ENCODE assay signal across 8 cellular contexts in the genomic region with DNA sequence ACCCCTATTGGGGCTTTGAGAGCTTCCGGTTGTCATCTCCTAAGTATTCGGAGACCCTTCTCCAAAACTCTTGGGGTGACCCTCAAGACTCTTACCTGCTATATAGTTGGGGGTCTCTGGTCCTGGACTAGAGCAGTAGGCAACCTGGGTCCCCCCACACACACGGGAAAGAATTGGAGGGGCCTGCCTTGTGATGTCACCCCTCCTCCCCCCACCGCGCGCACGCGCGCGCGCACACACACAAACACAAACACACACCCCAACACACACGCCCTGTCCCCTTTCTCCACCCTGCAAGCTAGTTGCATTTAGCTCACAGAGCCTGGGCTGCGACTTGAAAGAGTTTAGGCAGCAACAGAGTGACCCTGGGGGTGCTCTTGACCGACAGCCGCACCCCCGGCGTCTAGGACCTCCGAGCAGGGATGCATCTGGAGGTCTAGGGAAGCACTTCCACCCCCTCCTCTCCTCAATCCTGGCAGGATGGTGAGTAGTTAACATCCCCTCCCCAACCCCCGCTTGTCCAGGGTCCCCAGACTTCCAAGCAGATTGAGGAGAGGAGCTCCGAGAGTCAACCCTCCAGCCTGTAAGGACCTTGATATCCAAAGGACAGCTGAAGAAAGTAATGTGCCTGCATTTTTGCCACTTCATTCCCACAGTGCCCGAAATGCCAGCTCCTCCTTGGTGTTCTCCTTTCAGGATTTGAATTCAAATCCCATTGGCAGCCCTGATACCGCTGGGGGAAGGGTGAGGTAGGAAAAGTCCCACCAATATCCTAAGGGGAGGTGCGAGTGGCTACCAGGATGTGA. TPM values are rescaled to one million over a fixed set of nuclear protein-coding genes. Genes with fewer than 3 reads are reported as not detected.
DNase-seq lines count a peak whose midpoint lies in the region; ATAC-seq, FAIRE-seq and TF ChIP-seq lines count a peak whose summit lies in the region.

No MANE protein-coding gene starts in this region.

- 0 out of 2 replicates have a peak, but pooled peaks have one; percentile 28 for TF ChIP-seq POLR2A in K562 (conservative IDR thresholded peaks at IDR 0.05)

- H3K4me1 ChIP-seq in HUES6 (ENCODE audit: control insufficient read depth, insufficient read depth, low read length) = peaks cover 27% of the 10 kb centered on the region
- H3K4me1 ChIP-seq in K562 (replicated peaks in 1 of 2; ENCODE audit: control insufficient read depth in 2 of 2, insufficient read depth in 2 of 2, low read length in 2 of 2) = peaks cover 26 to 42% of the 10 kb centered on the region in 2 experiments; a peak in 4 of 5 replicates

- H3K27ac ChIP-seq in HUES6 (ENCODE audit: low read depth, low read length) (peak overlapping the region; percentile 90), K562 (ENCODE audit: extremely low read depth, low read depth, low read length) (peak overlapping the region; percentile 83)

- DNase-seq in CD1c-positive myeloid dendritic cell (ENCODE audit: extremely low spot score) (peak; percentile 33), T-cell (peak in 33 of 34 experiments; percentile 36 to 71 (median 54)), K562 (ENCODE audit: extremely low read depth in 1 of 4, low spot score in 3 of 4) (peak; percentile 74 to 81 (median 78)), hypothalamus (lab: John Stamatoyannopoulos, UW) (peak; percentile 37 to 94 (median 74)), renal cortical epithelial cell (ENCODE audit: low read depth) (peak; percentile 23), DMS114 treated with DMSO at 0.1 percent for 48 hours (lab: John Stamatoyannopoulos, UW; ENCODE audit: unreplicated experiment) (no peak)

- ATAC-seq in T-cell (replicated peaks in 1 of 4) (peak in 1 of 4 experiments; percentile 11), K562 (peak; percentile 51), GM19324 (IDR thresholded peaks at IDR 0.05; ENCODE audit: low FRiP score, unreplicated experiment) (no peak)

- no peaks in the 10 kb centered on the region for H3K27me3 Mint-ChIP-seq in T-cell

- H3K79me2 ChIP-seq in K562 (ENCODE audit: control insufficient read depth, insufficient read depth, low read length) = peaks cover 43% of the 10 kb centered on the region

- no TSS peak for BruUV-seq in K562 (replicated peaks; lab: Mats Ljungman, UMichigan)

- in situ Hi-C loops in K562 (cut with MboI) = no loop called here

- intact Hi-C loops in K562 (cut with micrococcal nuclease) = no loop called here

- no peak for TF ChIP-seq CTCF in K562 (IDR thresholded peaks at IDR 0.05 in 2 of 3, conservative IDR thresholded peaks at IDR 0.05 in 1 of 3; ENCODE audit: insufficient read depth in 2 of 3, low read depth in 1 of 3, low read length in 3 of 3)

- H3K36me3 ChIP-seq in HUES6 (ENCODE audit: control insufficient read depth, insufficient read depth, low read length) (peaks cover 8% of the 10 kb centered on the region), K562 (ENCODE audit: control insufficient read depth, insufficient read depth, low read length) (peaks cover 24% of the 10 kb centered on the region; the same call in 2 of the 3 replicates)

- peak overlapping the region; percentile 94 to 97 (median 94) for H3K4me3 Mint-ChIP-seq in T-cell

- H3K9me1 ChIP-seq in K562 (ENCODE audit: control insufficient read depth, insufficient read depth, low read length) = no peaks in the 10 kb centered on the region

- WGBS in K562 (ENCODE audit: insufficient coverage, low coverage, missing lambda C conversion rate) = 24% methylated on average over 22 of the region's 23 CpGs

- TF ChIP-seq EP300 in K562 (IDR thresholded peaks at IDR 0.05; ENCODE audit: low read length) = no peak

- H3K9ac ChIP-seq in HUES6 (ENCODE audit: low read length) (peak overlapping the region; percentile 88), K562 (ENCODE audit: insufficient read depth in 1 of 2, low read depth in 2 of 2, low read length in 2 of 2) (peak overlapping the region; percentile 82 to 95)

- H2AFZ ChIP-seq in K562 (ENCODE audit: low read depth, low read length) = peak overlapping the region; percentile 46

- H3K4me3 ChIP-seq in HUES6 (ENCODE audit: low read depth, low read length) (peak overlapping the region; percentile 85), K562 (peak overlapping the region; percentile 78)

- H3K27me3 ChIP-seq in HUES6 (ENCODE audit: control insufficient read depth, insufficient read depth, low read length) = no peaks in the 10 kb centered on the region
- H3K27me3 ChIP-seq in K562 (ENCODE audit: control insufficient read depth in 2 of 2, insufficient read depth in 2 of 2, low read length in 2 of 2) = no peaks in the 10 kb centered on the region

- H3K36me3 Mint-ChIP-seq in T-cell = peaks cover 9% of the 10 kb centered on the region

- CTCF ChIA-PET in T-cell (lab: Charles Lee) = interaction anchor here (1.2 to 3.7 kb wide), 6 partner anchors 13 to 143 kb away, joined by 4 to 62 read pairs (median 8); a partner anchor contains a TSS
- CTCF ChIA-PET in K562 (lab: Yijun Ruan, JAX; ENCODE audit: low intra/inter-chr PET ratio) = interaction anchor here (0.6 kb wide), 1 partner anchor 36 kb away, joined by 4 read pairs; no protein-coding TSS in a partner anchor

- H3K27ac Mint-ChIP-seq in T-cell = peak overlapping the region; percentile 88 to 90

- H3K9me3 ChIP-seq in HUES6 (ENCODE audit: control insufficient read depth, insufficient read depth, low read depth, low read length) (no peaks in the 10 kb centered on the region), K562 (replicated peaks; ENCODE audit: control insufficient read depth, insufficient read depth, low read depth, low read length) (no peaks in the 10 kb centered on the region)

- POLR2A ChIA-PET in T-cell (lab: Charles Lee) (interaction anchor here (0.6 to 4.2 kb wide), 6 partner anchors 9 to 293 kb away, joined by 3 to 84 read pairs (median 4); a partner anchor contains a TSS), K562 (lab: Yijun Ruan, JAX) (interaction anchor here (0.6 to 8.3 kb wide), 14 partner anchors 9 to 1823 kb away, joined by 3 to 64 read pairs (median 5); a partner anchor contains a TSS)

- peak; percentile 85 for FAIRE-seq in K562 (lab: Jason Lieb, UNC)

- H3K9me3 Mint-ChIP-seq in T-cell = no peaks in the 10 kb centered on the region

- H3K4me2 ChIP-seq in K562 (ENCODE audit: insufficient read depth, low read length) = peak overlapping the region; percentile 94

- H3K4me1 Mint-ChIP-seq in T-cell = peaks cover 48 to 62% (median 59%) of the 10 kb centered on the region in 3 donors

- no peak for TF ChIP-seq RAD21 in K562 (CRISPR knock-in tag; conservative IDR thresholded peaks at IDR 0.05 in 1 of 2, IDR thresholded peaks at IDR 0.05 in 1 of 2)

- H4K20me1 ChIP-seq in K562 (replicated peaks; ENCODE audit: control insufficient read depth, insufficient read depth, low read length) = peaks cover 4% of the 10 kb centered on the region; the same call in 1 of the 2 replicates

RNA-seq across cellular contexts. Expression of a gene that starts 1.4 kb away (rescaled TPM):
- total RNA-seq in T-cell (10 to 100 TPM; 21.5 to 34.5 (median 30.7) TPM), K562 (2014; rRNA removed) (29.8 and 38.0 TPM in 2 replicates), K562 (2014; rRNA removed; fragmentation: Illumina TruSeq; extraction: Trizol) (28.8 and 33.2 TPM in 2 replicates), K562 (2015; rRNA removed; fragmentation: Illumina TruSeq; extraction: Trizol) (37.3 and 40.9 TPM in 2 replicates), K562 (2021) (29.6 and 32.0 TPM in 2 replicates), renal cortical epithelial cell (65.5 and 66.7 TPM in 2 replicates)
- 19.9 and 22.5 TPM in 2 replicates for total RNA-seq in K562 (2011; cell fraction: chromatin; rRNA removed; ENCODE audit: low replicate concordance)
- total RNA-seq in K562 (2011; cell fraction: nucleolus; rRNA removed) = 14.2 and 16.4 TPM in 2 replicates
- total RNA-seq in K562 (2011; cell fraction: nucleoplasm; rRNA removed) = 25.2 and 34.0 TPM in 2 replicates
- polyA plus RNA-seq in K562 (2011; rRNA removed) (7.3 and 10.4 TPM in 2 replicates), K562 (2014; fragmentation: Illumina TruSeq; extraction: Trizol) (34.2 and 41.3 TPM in 2 replicates), K562 (2014; fragmentation: Nextera tagmentation; extraction: Ambion mirVana) (10 to 100 TPM in 1 of 2 experiments, 1 to 10 TPM in 1; 5.5 to 18.9 TPM), K562 (2014; rRNA removed) (19.2 and 20.4 TPM in 2 replicates)
- polyA plus RNA-seq in K562 (2011; cell fraction: cytosol; rRNA removed) = 12.9 and 15.5 TPM in 2 replicates
- polyA plus RNA-seq in K562 (2011; cell fraction: nucleus; rRNA removed) = 6.4 and 10.4 TPM in 2 replicates
- 21.6 and 26.6 TPM in 2 replicates for polyA plus RNA-seq in K562 (2012)
- 9.0 and 9.7 TPM in 2 replicates for polyA minus RNA-seq in K562 (2011; rRNA and poly(A)+ RNA removed)
- 7.9 and 11.9 TPM in 2 replicates for polyA minus RNA-seq in K562 (2011; cell fraction: cytosol; rRNA and poly(A)+ RNA removed)
- polyA minus RNA-seq in K562 (2011; cell fraction: nucleus; rRNA and poly(A)+ RNA removed) = 4.4 and 7.0 TPM in 2 replicates

RNA-seq across cellular contexts. Expression of a gene that starts 11.9 kb away (rescaled TPM):
- total RNA-seq in T-cell (not detected), K562 (2014; rRNA removed) (0.29 and 0.59 TPM in 2 replicates), K562 (2014; rRNA removed; fragmentation: Illumina TruSeq; extraction: Trizol) (0.35 and 0.87 TPM in 2 replicates), K562 (2015; rRNA removed; fragmentation: Illumina TruSeq; extraction: Trizol) (0.14 and 0.30 TPM in 2 replicates), K562 (2021) (1.1 and 1.3 TPM in 2 replicates), renal cortical epithelial cell (1.0 and 2.6 TPM in 2 replicates)
- 4.1 and 10.5 TPM in 2 replicates for total RNA-seq in K562 (2011; cell fraction: chromatin; rRNA removed; ENCODE audit: low replicate concordance)
- total RNA-seq in K562 (2011; cell fraction: nucleolus; rRNA removed) = 3.6 and 6.3 TPM in 2 replicates
- total RNA-seq in K562 (2011; cell fraction: nucleoplasm; rRNA removed) = 4.3 and 6.6 TPM in 2 replicates
- polyA plus RNA-seq in K562 (2011; rRNA removed) (1.3 and 1.6 TPM in 2 replicates), K562 (2014; fragmentation: Illumina TruSeq; extraction: Trizol) (0.89 and 1.00 TPM in 2 replicates), K562 (2014; fragmentation: Nextera tagmentation; extraction: Ambion mirVana) (under 1 TPM; 0.25 to 0.56 TPM), K562 (2014; rRNA removed) (0.47 and 0.66 TPM in 2 replicates)
- 1.3 TPM in 2 replicates for polyA plus RNA-seq in K562 (2011; cell fraction: cytosol; rRNA removed)
- polyA plus RNA-seq in K562 (2011; cell fraction: nucleus; rRNA removed) = 4.6 and 8.1 TPM in 2 replicates
- 1.3 and 4.0 TPM in 2 replicates for polyA plus RNA-seq in K562 (2012)
- polyA minus RNA-seq in K562 (2011; rRNA and poly(A)+ RNA removed) = 0.33 and 0.67 TPM in 2 replicates
- 0.57 TPM in 1 of 2 replicates, not detected in the other for polyA minus RNA-seq in K562 (2011; cell fraction: cytosol; rRNA and poly(A)+ RNA removed)
- 1.4 and 1.8 TPM in 2 replicates for polyA minus RNA-seq in K562 (2011; cell fraction: nucleus; rRNA and poly(A)+ RNA removed)

RNA-seq across cellular contexts. Expression of a gene that starts 13.0 kb away (rescaled TPM):
- total RNA-seq in T-cell (10 to 100 TPM; 19.0 to 46.8 (median 41.6) TPM), K562 (2014; rRNA removed) (9.9 and 13.6 TPM in 2 replicates), K562 (2014; rRNA removed; fragmentation: Illumina TruSeq; extraction: Trizol) (41.8 and 42.9 TPM in 2 replicates), K562 (2015; rRNA removed; fragmentation: Illumina TruSeq; extraction: Trizol) (21.6 and 23.3 TPM in 2 replicates), K562 (2021) (32.7 and 34.3 TPM in 2 replicates), renal cortical epithelial cell (35.5 and 67.0 TPM in 2 replicates)
- 43.2 and 59.0 TPM in 2 replicates for total RNA-seq in K562 (2011; cell fraction: chromatin; rRNA removed; ENCODE audit: low replicate concordance)
- 52.1 and 60.7 TPM in 2 replicates for total RNA-seq in K562 (2011; cell fraction: nucleolus; rRNA removed)
- total RNA-seq in K562 (2011; cell fraction: nucleoplasm; rRNA removed) = 62.7 and 65.0 TPM in 2 replicates
- polyA plus RNA-seq in K562 (2011; rRNA removed) (23.3 and 34.4 TPM in 2 replicates), K562 (2014; fragmentation: Illumina TruSeq; extraction: Trizol) (35.7 and 45.2 TPM in 2 replicates), K562 (2014; fragmentation: Nextera tagmentation; extraction: Ambion mirVana) (100 to 1,000 TPM in 1 of 2 experiments, 10 to 100 TPM in 1; 98.0 to 113 TPM), K562 (2014; rRNA removed) (21.7 and 27.0 TPM in 2 replicates)
- 33.2 and 42.6 TPM in 2 replicates for polyA plus RNA-seq in K562 (2011; cell fraction: cytosol; rRNA removed)
- polyA plus RNA-seq in K562 (2011; cell fraction: nucleus; rRNA removed) = 20.9 and 22.1 TPM in 2 replicates
- 37.0 and 51.4 TPM in 2 replicates for polyA plus RNA-seq in K562 (2012)
- polyA minus RNA-seq in K562 (2011; rRNA and poly(A)+ RNA removed) = 36.5 and 42.4 TPM in 2 replicates
- polyA minus RNA-seq in K562 (2011; cell fraction: cytosol; rRNA and poly(A)+ RNA removed) = 10.3 and 21.0 TPM in 2 replicates
- polyA minus RNA-seq in K562 (2011; cell fraction: nucleus; rRNA and poly(A)+ RNA removed) = 15.8 and 25.9 TPM in 2 replicates

RNA-seq across cellular contexts. Expression of a gene that starts 13.3 kb away (rescaled TPM):
- total RNA-seq in T-cell = 10 to 100 TPM; 36.9 to 50.3 (median 46.8) TPM
- total RNA-seq in K562 (2011; cell fraction: chromatin; rRNA removed; ENCODE audit: low replicate concordance) = 60.9 and 133 TPM in 2 replicates
- total RNA-seq in K562 (2011; cell fraction: nucleolus; rRNA removed) = 37.2 and 42.0 TPM in 2 replicates
- total RNA-seq in K562 (2011; cell fraction: nucleoplasm; rRNA removed) = 64.7 and 91.5 TPM in 2 replicates
- 111 and 202 TPM in 2 replicates for total RNA-seq in K562 (2014; rRNA removed)
- 174 and 193 TPM in 2 replicates for total RNA-seq in K562 (2014; rRNA removed; fragmentation: Illumina TruSeq; extraction: Trizol)
- 147 and 154 TPM in 2 replicates for total RNA-seq in K562 (2015; rRNA removed; fragmentation: Illumina TruSeq; extraction: Trizol)
- 70.1 and 77.8 TPM in 2 replicates for total RNA-seq in K562 (2021)
- 156 and 174 TPM in 2 replicates for polyA plus RNA-seq in K562 (2011; rRNA removed)
- 43.4 and 112 TPM in 2 replicates for polyA plus RNA-seq in K562 (2011; cell fraction: cytosol; rRNA removed)
- polyA plus RNA-seq in K562 (2011; cell fraction: nucleus; rRNA removed) = 37.7 and 65.4 TPM in 2 replicates
- 99.8 and 146 TPM in 2 replicates for polyA plus RNA-seq in K562 (2012)
- polyA plus RNA-seq in K562 (2014; fragmentation: Illumina TruSeq; extraction: Trizol) = 198 and 206 TPM in 2 replicates
- polyA plus RNA-seq in K562 (2014; fragmentation: Nextera tagmentation; extraction: Ambion mirVana) = 100 to 1,000 TPM; 342 to 400 TPM
- 212 and 228 TPM in 2 replicates for polyA plus RNA-seq in K562 (2014; rRNA removed)
- 80.6 and 102 TPM in 2 replicates for polyA minus RNA-seq in K562 (2011; rRNA and poly(A)+ RNA removed)
- polyA minus RNA-seq in K562 (2011; cell fraction: cytosol; rRNA and poly(A)+ RNA removed) = 16.2 and 17.3 TPM in 2 replicates
- polyA minus RNA-seq in K562 (2011; cell fraction: nucleus; rRNA and poly(A)+ RNA removed) = 18.3 and 38.1 TPM in 2 replicates
- 123 and 141 TPM in 2 replicates for total RNA-seq in renal cortical epithelial cell
